Comparison of ENCODE assay signal across 17 cellular contexts in genomic region chr14:54778618-54779017, GRCh38.
"Had no signal": no experiment of that assay in that cellular context is flagged by ENCODE, and none has a peak within 500 bp of the region (broad histone marks: within the 10 kb centered on the region; RNA-seq: fewer than 3 reads in every experiment).

No MANE protein-coding gene starts in this region.

- H3K36me3 Mint-ChIP-seq: activated CD8-positive, alpha-beta memory T cell treated with anti-CD3 and anti-CD28 coated beads, Interleukin-2, amount 10 ng/mL, durations not matched to agents 7 days and 5 days; activated naive CD8-positive, alpha-beta T cell had no signal

- H3K4me3 Mint-ChIP-seq: activated CD8-positive, alpha-beta memory T cell treated with anti-CD3 and anti-CD28 coated beads, Interleukin-2, amount 10 ng/mL, durations not matched to agents 7 days and 5 days; activated naive CD8-positive, alpha-beta T cell; activated T-cell treated with anti-CD3 and anti-CD28 coated beads, Interleukin-2, amount 50 U/mL, for 24 hours; brain; mesothelial cell of epicardium; stimulated activated memory B cell treated with anti-CD40 and anti-IgM and Interleukin-4, amounts not matched to agents 10 μg/mL and 1 μg/mL and 100 μg/mL, for 72 hours; T-helper 2 cell treated with Interferon-gamma antibody and Interleukin-4, amounts not matched to agents 5 μg/mL and 100 μg/mL, for 36 hours; type B pancreatic cell had no signal

- H3K9me3 Mint-ChIP-seq: activated T-cell treated with anti-CD3 and anti-CD28 coated beads, Interleukin-2, amount 50 U/mL, for 24 hours; mesothelial cell of epicardium; stimulated activated memory B cell treated with anti-CD40 and anti-IgM and Interleukin-4, amounts not matched to agents 10 μg/mL and 1 μg/mL and 100 μg/mL, for 72 hours; T-helper 2 cell treated with Interferon-gamma antibody and Interleukin-4, amounts not matched to agents 5 μg/mL and 100 μg/mL, for 36 hours; type B pancreatic cell had no signal

- DNase-seq: activated CD8-positive, alpha-beta memory T cell treated with anti-CD3 and anti-CD28 coated beads, Interleukin-2, amount 10 ng/mL, durations not matched to agents 7 days and 5 days; activated effector memory CD4-positive, alpha-beta T cell treated with Interleukin-2 at 50 U/mL for 16 hours; activated T-cell treated with anti-CD3 and anti-CD28 coated beads, Interleukin-2, amount 50 U/mL, for 24 hours; cerebellar nuclear complex; dorsolateral prefrontal cortex; glutamatergic neuron; retina; stimulated activated CD4-positive, alpha-beta T cell treated with anti-CD3 and anti-CD28 coated beads, Interleukin-1b, Interleukin-23, amount 100 ng/mL, for 48 hours had no signal

- H3K27me3 Mint-ChIP-seq: stimulated activated memory B cell treated with anti-CD40 and anti-IgM and Interleukin-4, amounts not matched to agents 10 μg/mL and 1 μg/mL and 100 μg/mL, for 72 hours; type B pancreatic cell had no signal

- H3K27ac ChIP-seq: dorsolateral prefrontal cortex, parathyroid adenoma had no signal

- H3K27me3 ChIP-seq: dorsolateral prefrontal cortex had no signal

- ATAC-seq: activated CD4-positive, CD25-positive, alpha-beta regulatory T cell treated with anti-CD3 and anti-CD28 coated beads, Interleukin-2, amount 50 U/mL, for 24 hours; activated CD8-positive, alpha-beta memory T cell treated with anti-CD3 and anti-CD28 coated beads, Interleukin-2, amount 10 ng/mL, durations not matched to agents 7 days and 5 days; esophagus mucosa; stimulated activated memory B cell treated with anti-CD40 and anti-IgM and Interleukin-4, amounts not matched to agents 10 μg/mL and 1 μg/mL and 100 μg/mL, for 72 hours had no signal

- H3K27ac Mint-ChIP-seq: activated CD8-positive, alpha-beta memory T cell treated with anti-CD3 and anti-CD28 coated beads, Interleukin-2, amount 10 ng/mL, durations not matched to agents 7 days and 5 days; activated naive CD8-positive, alpha-beta T cell; activated T-cell treated with anti-CD3 and anti-CD28 coated beads, Interleukin-2, amount 50 U/mL, for 24 hours; mesothelial cell of epicardium; stimulated activated memory B cell treated with anti-CD40 and anti-IgM and Interleukin-4, amounts not matched to agents 10 μg/mL and 1 μg/mL and 100 μg/mL, for 72 hours; T-helper 2 cell treated with Interferon-gamma antibody and Interleukin-4, amounts not matched to agents 5 μg/mL and 100 μg/mL, for 36 hours; type B pancreatic cell had no signal

- H3K4me3 ChIP-seq: dorsolateral prefrontal cortex had no signal
